ENCODE assay signal across 5 cellular contexts in the genomic region with DNA sequence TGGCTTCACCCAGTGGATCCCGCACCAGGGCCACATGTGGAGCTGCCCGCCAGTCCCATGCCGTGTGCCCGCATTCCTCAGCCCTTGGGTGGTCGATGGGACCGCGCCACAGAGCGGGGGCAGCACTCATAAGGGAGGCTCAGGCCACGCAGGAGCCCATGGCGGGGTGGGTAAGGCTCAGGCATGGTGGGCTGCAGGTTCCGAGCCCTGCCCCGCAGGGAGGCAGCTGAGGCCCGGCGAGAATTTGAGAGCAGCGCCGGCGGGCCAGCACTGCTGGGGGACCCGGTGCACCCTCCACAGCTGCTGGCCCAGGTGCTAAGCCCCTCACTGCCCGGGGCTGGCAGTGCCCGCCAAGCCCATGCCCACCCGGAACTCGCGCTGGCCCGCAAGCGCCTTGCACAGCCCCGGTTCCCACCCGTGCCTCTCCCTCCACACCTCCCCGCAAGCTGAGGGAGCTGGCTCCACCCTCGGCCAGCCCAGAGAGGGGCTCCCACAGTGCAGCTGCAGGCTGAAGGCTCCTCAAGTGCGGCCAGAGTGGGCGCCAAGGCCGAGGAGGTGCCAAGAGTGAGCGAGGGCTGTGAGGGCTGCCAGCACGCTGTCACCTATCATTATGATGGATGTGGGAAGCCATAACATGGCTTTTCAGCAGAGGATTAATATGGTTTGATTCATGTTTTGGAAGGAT. TPM values are rescaled to one million over a fixed set of nuclear protein-coding genes. Genes with fewer than 3 reads are reported as not detected.
DNase-seq lines count a peak whose midpoint lies in the region; FAIRE-seq and TF ChIP-seq lines count a peak whose summit lies in the region.
"Not testable (repeated sequence)": the region's sequence is repeated elsewhere in the genome, so short reads cannot be mapped to it uniquely, and the experiment has no call there.

No MANE protein-coding gene starts in this region.

- peaks cover 23% of the 10 kb centered on the region for H3K79me1 ChIP-seq in mesenchymal stem cell (replicated peaks; ENCODE audit: low read length, poor library complexity, severe bottlenecking)

- peak overlapping the region; percentile 65 for H4K91ac ChIP-seq in mesenchymal stem cell (ENCODE audit: low read length)

- H3K36me3 ChIP-seq in HEK293 (ENCODE audit: control insufficient read depth in 2 of 2, insufficient read depth in 1 of 2, low read length in 2 of 2) (peaks cover 14 to 26% of the 10 kb centered on the region in 2 experiments), endodermal cell (ENCODE audit: control insufficient read depth, insufficient read depth, low read length) (peaks cover 47% of the 10 kb centered on the region), mesenchymal stem cell (ENCODE audit: control insufficient read depth in 1 of 2, insufficient read depth in 2 of 2, low read depth in 1 of 2, low read length in 2 of 2) (peaks cover 22 to 27% of the 10 kb centered on the region in 2 experiments)
- not testable (repeated sequence) for H3K36me3 ChIP-seq in kidney (ENCODE audit: control insufficient read depth in 1 of 2, insufficient read depth in 2 of 2, low read length in 2 of 2)

- H3K27ac Mint-ChIP-seq in activated naive CD8-positive, alpha-beta T cell treated with anti-CD3 and anti-CD28 coated beads for 36 hours: peak overlapping the region; percentile 28
- H3K27ac Mint-ChIP-seq in endodermal cell: not testable (repeated sequence)

- H3K4me3 ChIP-seq in HEK293 (ENCODE audit: low read depth, low read length); kidney (ENCODE audit: low read length in 2 of 2); mesenchymal stem cell (ENCODE audit: insufficient read depth in 1 of 2, low read depth in 1 of 2, low read length in 2 of 2): not testable (repeated sequence)
- H3K4me3 ChIP-seq in endodermal cell (ENCODE audit: low read length): peak overlapping the region; percentile 53

- peaks cover 29% of the 10 kb centered on the region for H3K4me1 Mint-ChIP-seq in activated naive CD8-positive, alpha-beta T cell treated with anti-CD3 and anti-CD28 coated beads for 36 hours
- H3K4me1 Mint-ChIP-seq in endodermal cell: not testable (repeated sequence)

- H3K36me3 Mint-ChIP-seq in activated naive CD8-positive, alpha-beta T cell treated with anti-CD3 and anti-CD28 coated beads for 36 hours: peaks cover 49% of the 10 kb centered on the region
- H3K36me3 Mint-ChIP-seq in endodermal cell (ENCODE audit: low read depth): peaks cover 60% of the 10 kb centered on the region

- H3K4me1 ChIP-seq in HEK293 (ENCODE audit: control insufficient read depth, insufficient read depth, low read length); endodermal cell (ENCODE audit: control insufficient read depth, insufficient read depth, low read length); kidney (ENCODE audit: control insufficient read depth in 1 of 2, insufficient read depth in 1 of 2, low read depth in 1 of 2, low read length in 2 of 2); mesenchymal stem cell (ENCODE audit: control insufficient read depth, insufficient read depth, low read depth, low read length): not testable (repeated sequence)

- not testable (repeated sequence) for TF ChIP-seq CTCF in HEK293 (tag by site-specific recombination; IDR thresholded peaks at IDR 0.05); endodermal cell (conservative IDR thresholded peaks at IDR 0.05); kidney (IDR thresholded peaks at IDR 0.05; ENCODE audit: borderline replicate concordance, extremely low read depth, insufficient read depth)

- not testable (repeated sequence) for H3K4ac ChIP-seq in mesenchymal stem cell (ENCODE audit: low read depth in 1 of 2, low read length in 2 of 2)

- H3K4me3 Mint-ChIP-seq in activated naive CD8-positive, alpha-beta T cell treated with anti-CD3 and anti-CD28 coated beads for 36 hours; endodermal cell: not testable (repeated sequence)

- not testable (repeated sequence) for H3K14ac ChIP-seq in mesenchymal stem cell (ENCODE audit: low read length in 2 of 2)

- not testable (repeated sequence) for H2BK12ac ChIP-seq in mesenchymal stem cell (ENCODE audit: low read length in 2 of 2)

- not testable (repeated sequence) for H3K27me3 Mint-ChIP-seq in activated naive CD8-positive, alpha-beta T cell treated with anti-CD3 and anti-CD28 coated beads for 36 hours; endodermal cell (ENCODE audit: insufficient read depth)

- H3K27ac ChIP-seq in HEK293 (ENCODE audit: extremely low read depth, low read depth, low read length); endodermal cell (ENCODE audit: low read depth, low read length); kidney (ENCODE audit: low read depth in 2 of 2, low read length in 2 of 2); mesenchymal stem cell (ENCODE audit: low read length, poor library complexity, severe bottlenecking): not testable (repeated sequence)

- not testable (repeated sequence) for H2BK15ac ChIP-seq in mesenchymal stem cell (ENCODE audit: low read depth, poor library complexity, severe bottlenecking)

- H3K27me3 ChIP-seq in endodermal cell (ENCODE audit: control insufficient read depth, insufficient read depth, low read length, poor library complexity, severe bottlenecking); mesenchymal stem cell (ENCODE audit: control insufficient read depth in 1 of 2, insufficient read depth in 1 of 2, low read length in 2 of 2): not testable (repeated sequence)

- FAIRE-seq in kidney (lab: Jason Lieb, UNC): not testable (repeated sequence)

- not testable (repeated sequence) for H2BK5ac ChIP-seq in mesenchymal stem cell (ENCODE audit: low read depth, low read length, poor library complexity, severe bottlenecking)

- not testable (repeated sequence) for H4K8ac ChIP-seq in mesenchymal stem cell (ENCODE audit: low read length)

- intact Hi-C loops in kidney (cut with DNase I): not testable (repeated sequence)

- H2AFZ ChIP-seq in mesenchymal stem cell (ENCODE audit: low read depth, low read length): not testable (repeated sequence)

- H3K18ac ChIP-seq in mesenchymal stem cell (ENCODE audit: low read depth in 1 of 2, low read length in 2 of 2): not testable (repeated sequence)

- DNase-seq in activated naive CD8-positive, alpha-beta T cell treated with anti-CD3 and anti-CD28 coated beads for 36 hours; endodermal cell; mesenchymal stem cell: not testable (repeated sequence)
- DNase-seq in kidney: peak; percentile 64

- not testable (repeated sequence) for H3K9me3 ChIP-seq in HEK293 (ENCODE audit: control insufficient read depth, insufficient read depth, low read depth, low read length); kidney (ENCODE audit: control insufficient read depth in 1 of 2, low read length in 2 of 2); mesenchymal stem cell (ENCODE audit: control insufficient read depth, low read length)
- H3K9me3 ChIP-seq in endodermal cell (ENCODE audit: control insufficient read depth, low read length): peaks cover 38% of the 10 kb centered on the region

- 95 to 98% methylated on average over 11 to 34 of the region's 34 CpGs for WGBS in endodermal cell (ENCODE audit: insufficient coverage in 1 of 2, insufficient read length in 1 of 2), 2 experiments
- 99% methylated on average over 34 of the region's 34 CpGs for WGBS in mesenchymal stem cell

- not testable (repeated sequence) for H3K9ac ChIP-seq in endodermal cell (ENCODE audit: extremely low read depth, low read length, poor library complexity, severe bottlenecking); kidney (ENCODE audit: low read length in 2 of 2); mesenchymal stem cell (ENCODE audit: low read length)

- H3K4me2 ChIP-seq in mesenchymal stem cell (ENCODE audit: low read length, poor library complexity, severe bottlenecking): not testable (repeated sequence)

- H2AK5ac ChIP-seq in mesenchymal stem cell (ENCODE audit: low read length, severe bottlenecking): not testable (repeated sequence)

- H2BK120ac ChIP-seq in mesenchymal stem cell (ENCODE audit: low read depth, low read length): not testable (repeated sequence)

- H3K9me3 Mint-ChIP-seq in activated naive CD8-positive, alpha-beta T cell treated with anti-CD3 and anti-CD28 coated beads for 36 hours: not testable (repeated sequence)
- H3K9me3 Mint-ChIP-seq in endodermal cell: peaks cover 35% of the 10 kb centered on the region

- POLR2A ChIA-PET in HEK293 (lab: Yijun Ruan, JAX): interaction anchor here (0.6 kb wide), 1 partner anchor 13 kb away, joined by 6 read pairs; no protein-coding TSS in a partner anchor

- H3K23ac ChIP-seq in mesenchymal stem cell (ENCODE audit: low read length in 2 of 2): not testable (repeated sequence)

- CTCF ChIA-PET in HEK293 (lab: Yijun Ruan, JAX): not testable (repeated sequence)

TF ChIP-seq in HEK293, 187 proteins besides CTCF, POLR2A, EP300 and RAD21:
- TF ChIP-seq ZNF529 (tag by site-specific recombination; IDR thresholded peaks at IDR 0.05; ENCODE audit: insufficient replicate concordance): peak; percentile 10
- 0 out of 2 replicates have a peak, but pooled peaks have one; percentile 33 for TF ChIP-seq ZNF549 (tag by site-specific recombination; IDR thresholded peaks at IDR 0.05)
- TF ChIP-seq ZNF610 (tag by site-specific recombination; IDR thresholded peaks at IDR 0.05; ENCODE audit: borderline replicate concordance): 0 out of 2 replicates have a peak, but pooled peaks have one; percentile 53
- TF ChIP-seq ZNF202 (tag by site-specific recombination; IDR thresholded peaks at IDR 0.05; ENCODE audit: borderline replicate concordance): peak; percentile 81; the same call in 1 of the 2 replicates

RNA-seq across cellular contexts. Expression of gene PHF14, which starts 22.0 kb away (rescaled TPM):
- 10 to 100 TPM; 41.6 to 43.1 TPM for total RNA-seq in activated naive CD8-positive, alpha-beta T cell treated with anti-CD3 and anti-CD28 coated beads for 36 hours
- total RNA-seq in endodermal cell: 10 to 100 TPM; 52.0 to 53.1 TPM
- 53.4 TPM for polyA plus RNA-seq in endodermal cell (2013, experiment 1 of 2)
- polyA plus RNA-seq in endodermal cell (2013, experiment 2 of 2): 56.7 TPM
- 31.7 TPM for total RNA-seq in kidney
- polyA plus RNA-seq in kidney (ENCODE audit: insufficient read depth, low read depth, low replicate concordance): 17.1 TPM
- polyA plus RNA-seq in mesenchymal stem cell (2013, experiment 1 of 2): 31.7 TPM
- 34.3 TPM for polyA plus RNA-seq in mesenchymal stem cell (2013, experiment 2 of 2)
